ENCODE assay signal across 15 cellular contexts in the genomic region with DNA sequence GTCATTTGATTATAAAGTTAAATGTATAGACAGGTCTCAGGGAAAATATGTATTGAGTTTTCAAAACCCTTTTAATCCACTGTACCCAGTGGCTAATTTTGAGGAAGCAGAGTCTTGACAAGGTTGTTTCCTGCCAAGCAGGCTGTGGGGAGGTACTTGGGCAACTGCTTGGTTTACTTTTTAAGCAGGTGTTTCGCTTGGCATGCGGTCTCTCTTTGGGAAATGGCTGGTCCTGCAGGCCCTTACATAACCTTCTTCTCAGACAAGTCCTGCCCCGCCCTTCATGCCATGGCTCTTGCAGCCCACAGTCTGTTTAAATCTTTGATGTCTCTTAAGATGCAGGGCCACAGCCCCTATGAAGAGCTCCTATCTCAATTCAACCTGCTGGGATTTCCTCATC. TPM values are rescaled to one million over a fixed set of nuclear protein-coding genes. Genes with fewer than 3 reads are reported as not detected.
DNase-seq lines count a peak whose midpoint lies in the region; ATAC-seq and TF ChIP-seq lines count a peak whose summit lies in the region.
"Had no signal": no experiment of that assay in that cellular context is flagged by ENCODE, and none has a peak within 500 bp of the region (broad histone marks: within the 10 kb centered on the region; RNA-seq: fewer than 3 reads in every experiment).

No MANE protein-coding gene starts in this region.

- peak overlapping the region; percentile 62 for H3K27ac ChIP-seq in neutrophil
- H3K27ac ChIP-seq in right atrium auricular region: no peak overlapping the region

- H3K36me3 ChIP-seq in neutrophil (no peaks in the 10 kb centered on the region), right atrium auricular region (no peaks in the 10 kb centered on the region)
- H3K36me3 ChIP-seq: HAP-1 had no signal

- peaks cover 2% of the 10 kb centered on the region for H3K9me3 Mint-ChIP-seq in Calu3 (ENCODE audit: low read depth, unreplicated experiment)
- H3K9me3 Mint-ChIP-seq: endodermal cell; natural killer cell treated with Interleukin-12 subunit alpha and Interleukin-12 subunit beta and Interleukin-15 and Interleukin-18, amount 100 ng/mL, for 72 hours had no signal

- H3K27ac Mint-ChIP-seq in Calu3 (ENCODE audit: unreplicated experiment): no peak overlapping the region
- H3K27ac Mint-ChIP-seq: endodermal cell; natural killer cell treated with Interleukin-12 subunit alpha and Interleukin-12 subunit beta and Interleukin-15 and Interleukin-18, amount 100 ng/mL, for 72 hours had no signal

- intact Hi-C loops in Calu3 (cut with micrococcal nuclease; ENCODE audit: unreplicated experiment): loop anchor here (5.0 kb wide), 1 partner anchor 80 kb away; no protein-coding TSS in a partner anchor

- no peak overlapping the region for H3K4me3 ChIP-seq in Jurkat, Clone E6-1 (ENCODE audit: low read length)
- H3K4me3 ChIP-seq in epithelial cell of esophagus (ENCODE audit: low read length) (no peak overlapping the region), neutrophil (ENCODE audit: low read depth in 1 of 2, low read length in 1 of 2) (peak overlapping the region in 1 of 2 experiments; percentile 12), right atrium auricular region (no peak overlapping the region)
- H3K4me3 ChIP-seq: HAP-1 had no signal

- CTCF ChIA-PET in Calu3 (lab: Charles Lee): interaction anchor here (0.6 kb wide), 1 partner anchor 46 kb away, joined by 3 read pairs; no protein-coding TSS in a partner anchor

- no peaks in the 10 kb centered on the region for H3K27me3 Mint-ChIP-seq in Calu3 (ENCODE audit: unreplicated experiment)

- peaks cover 23 to 27% of the 10 kb centered on the region in 2 experiments for H3K4me1 ChIP-seq in neutrophil (ENCODE audit: control insufficient read depth in 1 of 2, insufficient read depth in 1 of 2, low read depth in 1 of 2, low read length in 1 of 2)
- no peaks in the 10 kb centered on the region for H3K4me1 ChIP-seq in right atrium auricular region
- H3K4me1 ChIP-seq: HAP-1 had no signal

- H3K27me3 ChIP-seq in neutrophil (peaks cover 3% of the 10 kb centered on the region), right atrium auricular region (no peaks in the 10 kb centered on the region)

- H3K4me1 Mint-ChIP-seq in Calu3 (ENCODE audit: low read depth, unreplicated experiment): peaks cover 46% of the 10 kb centered on the region

- ATAC-seq in GM21526 (IDR thresholded peaks at IDR 0.05; ENCODE audit: low FRiP score, unreplicated experiment): no peak
- ATAC-seq: activated CD4-positive, CD25-positive, alpha-beta regulatory T cell treated with anti-CD3 and anti-CD28 coated beads, Interleukin-2, amount 50 U/mL, for 24 hours; natural killer cell treated with Interleukin-12 subunit alpha and Interleukin-12 subunit beta and Interleukin-15 and Interleukin-18, amount 100 ng/mL, for 72 hours; Right ventricle myocardium inferior had no signal

- BruUV-seq in Calu3 (replicated peaks; lab: Mats Ljungman, UMichigan): no TSS peak

- DNase-seq in Calu3: peak; percentile 63
- peak; percentile 87 for DNase-seq in Jurkat, Clone E6-1 (ENCODE audit: low read depth, low spot score)
- peak; percentile 64 for DNase-seq in epithelial cell of esophagus (ENCODE audit: low read depth)
- DNase-seq in right atrium auricular region (ENCODE audit: low spot score): no peak
- no peak for DNase-seq in islet precursor cell
- DNase-seq: activated effector memory CD4-positive, alpha-beta T cell treated with anti-CD3 and anti-CD28 coated beads, Interleukin-2, amount 50 U/mL, for 16 hours; anterior cingulate cortex; endodermal cell; NK-92 treated with Interleukin-12 subunit alpha and Interleukin-12 subunit beta, amount 100 ng/mL, for 24 hours had no signal

- H3K4me3 Mint-ChIP-seq in Calu3 (ENCODE audit: low read depth, unreplicated experiment): no peak overlapping the region
- H3K4me3 Mint-ChIP-seq: endodermal cell; natural killer cell treated with Interleukin-12 subunit alpha and Interleukin-12 subunit beta and Interleukin-15 and Interleukin-18, amount 100 ng/mL, for 72 hours had no signal

- TF ChIP-seq CTCF in Calu3 (IDR thresholded peaks at IDR 0.05; ENCODE audit: unreplicated experiment): no peak
- TF ChIP-seq CTCF in epithelial cell of esophagus (IDR thresholded peaks at IDR 0.05; ENCODE audit: insufficient read depth, low read depth, low read length, missing control alignments): no peak
- TF ChIP-seq CTCF in neutrophil (IDR thresholded peaks at IDR 0.05): no peak
- no peak for TF ChIP-seq CTCF in right atrium auricular region (IDR thresholded peaks at IDR 0.05)

- peaks cover 5% of the 10 kb centered on the region for H3K36me3 Mint-ChIP-seq in Calu3 (ENCODE audit: insufficient read depth, unreplicated experiment)
- H3K36me3 Mint-ChIP-seq: natural killer cell treated with Interleukin-12 subunit alpha and Interleukin-12 subunit beta and Interleukin-15 and Interleukin-18, amount 100 ng/mL, for 72 hours had no signal

- H3K9me3 ChIP-seq in neutrophil: no peaks in the 10 kb centered on the region
- peaks cover 0 to 12% of the 10 kb centered on the region in 2 donors for H3K9me3 ChIP-seq in right atrium auricular region
- H3K9me3 ChIP-seq: HAP-1 had no signal

RNA-seq across cellular contexts. Expression of a gene that starts 36.0 kb away (rescaled TPM):
- total RNA-seq in Calu3 (2022): 51.0 and 59.3 TPM in 2 replicates
- 37.1 TPM for polyA plus RNA-seq in Jurkat, Clone E6-1 (2012; ENCODE audit: insufficient read depth, insufficient read length)
- 10 to 100 TPM; 24.6 to 54.1 TPM for total RNA-seq in right atrium auricular region

Comparison
In these comparisons a context has a peak if more than half of its experiments do, and no peak if none do; other contexts are left out.
1. DNase-seq: peak in Calu3 (single experiment), Jurkat, Clone E6-1 (single experiment) and epithelial cell of esophagus (single experiment); none in right atrium auricular region (single experiment) and islet precursor cell (single experiment).